Comparison of ENCODE assay signal across 30 cellular contexts in genomic region chr13:42084722-42085121, GRCh38.
"Had no signal": no experiment of that assay in that cellular context is flagged by ENCODE, and none has a peak within 500 bp of the region (broad histone marks: within the 10 kb centered on the region; RNA-seq: fewer than 3 reads in every experiment).

No MANE protein-coding gene starts in this region.

- H3K4me3 ChIP-seq: ascending aorta, breast epithelium, cardiac muscle cell, colonic mucosa, esophagus squamous epithelium, gastroesophageal sphincter, heart right ventricle had no signal

- H3K4me1 ChIP-seq: ascending aorta, breast epithelium, colonic mucosa, esophagus squamous epithelium, gastroesophageal sphincter, heart right ventricle had no signal

- H3K27ac ChIP-seq: ascending aorta, breast epithelium, cardiac muscle cell, colonic mucosa, epithelial cell of prostate, esophagus squamous epithelium, gastroesophageal sphincter, heart right ventricle, VCaP had no signal

- FAIRE-seq: endothelial cell of umbilical vein had no signal

- H3K27me3 ChIP-seq: ascending aorta, breast epithelium, cardiac muscle cell, colonic mucosa, esophagus squamous epithelium, gastroesophageal sphincter, heart right ventricle had no signal

- ATAC-seq: activated naive CD4-positive, alpha-beta T cell treated with anti-CD3 and anti-CD28 coated beads, Interleukin-2, amount 50 U/mL, for 72 hours; activated T-cell treated with anti-CD3 and anti-CD28 coated beads, Interleukin-2, amount 50 U/mL, for 72 hours; gastroesophageal sphincter; heart right ventricle; WTC11 had no signal

- H3K36me3 ChIP-seq: ascending aorta, breast epithelium, cardiac muscle cell, colonic mucosa, gastroesophageal sphincter, heart right ventricle had no signal

- H3K9me3 ChIP-seq: ascending aorta, colonic mucosa, gastroesophageal sphincter had no signal

- DNase-seq: activated CD4-positive, alpha-beta memory T cell treated with anti-CD3 and anti-CD28 coated beads, Interleukin-2, amount 10 ng/mL, durations not matched to agents 7 days and 5 days; activated CD4-positive, alpha-beta T cell treated with anti-CD3 and anti-CD28 coated beads for 1 hour; activated CD4-positive, alpha-beta T cell treated with anti-CD3 and anti-CD28 coated beads for 4 hours; activated CD4-positive, alpha-beta T cell treated with anti-CD3 and anti-CD28 coated beads, Interleukin-2, amount 10 ng/mL, durations not matched to agents 7 days and 5 days; activated CD4-positive, alpha-beta T cell treated with anti-CD3 and anti-CD28 coated beads, Interleukin-2, amount 50 U/mL, for 4 hours; activated CD8-positive, alpha-beta memory T cell treated with anti-CD3 and anti-CD28 coated beads, Interleukin-2, amount 50 U/mL, for 48 hours; activated gamma-delta T cell; activated naive CD4-positive, alpha-beta T cell; activated naive CD4-positive, alpha-beta T cell treated with anti-CD3 and anti-CD28 coated beads, Interleukin-2, amount 10 ng/mL, durations not matched to agents 7 days and 5 days; activated naive CD8-positive, alpha-beta T cell treated with anti-CD3 and anti-CD28 coated beads, Interleukin-2, amount 10 ng/mL, durations not matched to agents 7 days and 5 days; activated T-cell treated with anti-CD3 and anti-CD28 coated beads for 4 hours; activated T-cell treated with anti-CD3 and anti-CD28 coated beads, Interleukin-2, amount 50 U/mL, for 24 hours; activated T-cell treated with anti-CD3 and anti-CD28 coated beads, Interleukin-2, amount 50 U/mL, for 72 hours; central memory CD4-positive, alpha-beta T cell; cerebellar nuclear complex; colonic mucosa; effector CD8-positive, alpha-beta T cell; esophagus squamous epithelium; foreskin melanocyte; heart right ventricle; T-helper 2 cell had no signal
